ENCODE assay signal across 18 cellular contexts in genomic region chr6:36053878-36054277, GRCh38. TPM values are rescaled to one million over a fixed set of nuclear protein-coding genes. Genes with fewer than 3 reads are reported as not detected.
"Had no signal": no experiment of that assay in that cellular context is flagged by ENCODE, and none has a peak within 500 bp of the region (broad histone marks: within the 10 kb centered on the region; RNA-seq: fewer than 3 reads in every experiment).

No MANE protein-coding gene starts in this region.

- H3K4me3 Mint-ChIP-seq: immature natural killer cell; memory B cell; nephron; stimulated activated naive CD8-positive, alpha-beta T cell treated with anti-CD3 and anti-CD28 coated beads, Interleukin-15, Interleukin-2, amounts not matched to agents 100 ng/mL and 50 ng/mL, for 24 hours had no signal

- H3K27me3 ChIP-seq: gastroesophageal sphincter, right atrium auricular region, transverse colon had no signal

- H3K4me1 Mint-ChIP-seq: memory B cell, nephron had no signal

- H3K36me3 Mint-ChIP-seq: immature natural killer cell had no signal

- H3K9me3 ChIP-seq: gastroesophageal sphincter, left ventricle myocardium inferior, lower lobe of right lung, right atrium auricular region, thoracic aorta, transverse colon had no signal

- H3K27ac Mint-ChIP-seq: immature natural killer cell; memory B cell; nephron; stimulated activated naive CD8-positive, alpha-beta T cell treated with anti-CD3 and anti-CD28 coated beads, Interleukin-15, Interleukin-2, amounts not matched to agents 100 ng/mL and 50 ng/mL, for 24 hours had no signal

- H3K36me3 ChIP-seq: right atrium auricular region, thoracic aorta had no signal

- H3K27me3 Mint-ChIP-seq: memory B cell; stimulated activated naive CD8-positive, alpha-beta T cell treated with anti-CD3 and anti-CD28 coated beads, Interleukin-15, Interleukin-2, amounts not matched to agents 100 ng/mL and 50 ng/mL, for 24 hours had no signal

- DNase-seq: effector memory CD4-positive, alpha-beta T cell; foreskin fibroblast; glutamatergic neuron; immature natural killer cell; left ventricle myocardium inferior; lower lobe of right lung; midbrain; small intestine; stimulated activated CD4-positive, alpha-beta T cell treated with anti-CD3 and anti-CD28 coated beads, Interleukin-2, amount 100 ng/mL, for 48 hours; transverse colon had no signal

- H3K9me3 Mint-ChIP-seq: immature natural killer cell; memory B cell; nephron; stimulated activated naive CD8-positive, alpha-beta T cell treated with anti-CD3 and anti-CD28 coated beads, Interleukin-15, Interleukin-2, amounts not matched to agents 100 ng/mL and 50 ng/mL, for 24 hours had no signal

- H3K4me3 ChIP-seq: gastroesophageal sphincter, left ventricle myocardium inferior, lower lobe of right lung, right atrium auricular region, thoracic aorta, transverse colon had no signal

- ATAC-seq: esophagus mucosa, gastroesophageal sphincter, lower lobe of right lung had no signal

- H3K27ac ChIP-seq: left ventricle myocardium inferior, lower lobe of right lung, right atrium auricular region, thoracic aorta had no signal

RNA-seq across cellular contexts. Expression of gene SLC26A8, which starts 29.4 kb away (rescaled TPM):
- total RNA-seq: fibroblast of lung, gastroesophageal sphincter, left ventricle myocardium inferior, right atrium auricular region had no signal
- polyA plus RNA-seq: fibroblast of lung, immature natural killer cell had no signal
